ENCODE assay signal across 16 cellular contexts in the genomic region with DNA sequence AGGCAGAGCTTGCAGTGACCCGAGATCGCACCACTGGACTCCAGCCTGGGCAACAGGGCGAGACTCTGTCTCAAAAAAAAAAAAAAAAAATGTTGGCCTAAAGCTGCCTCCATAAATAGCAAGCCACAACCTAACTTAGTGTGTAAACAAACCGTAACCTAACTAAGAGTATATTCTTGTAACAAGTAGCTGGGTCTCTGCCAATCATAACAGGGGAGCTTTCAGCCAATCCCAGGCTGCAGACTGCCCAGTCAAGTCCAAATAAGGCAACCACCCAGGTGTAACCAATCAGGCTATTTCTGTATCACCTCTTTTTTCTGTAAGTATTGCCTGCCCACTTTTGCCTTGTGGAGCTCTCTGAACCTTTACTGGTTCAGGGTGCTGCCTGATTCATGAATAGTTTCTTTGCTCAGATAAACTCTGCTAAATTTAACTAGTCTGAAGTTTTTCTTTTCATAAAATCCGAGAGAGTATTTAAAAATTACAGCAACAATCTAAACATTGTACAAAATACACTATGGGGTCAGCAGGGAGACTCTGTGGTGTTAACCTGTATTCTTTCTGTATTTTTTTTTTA. TPM values are rescaled to one million over a fixed set of nuclear protein-coding genes. Genes with fewer than 3 reads are reported as not detected.
A peak's percentile ranks its signal among the peaks of the same experiment; 100 is the strongest.
DNase-seq lines count a peak whose midpoint lies in the region; ATAC-seq, FAIRE-seq and TF ChIP-seq lines count a peak whose summit lies in the region.
"Had no signal": no experiment of that assay in that cellular context is flagged by ENCODE, and none has a peak within 500 bp of the region (broad histone marks: within the 10 kb centered on the region; RNA-seq: fewer than 3 reads in every experiment).

No MANE protein-coding gene starts in this region.

- no peaks in the 10 kb centered on the region for H3K9me2 ChIP-seq in GM23338 (ENCODE audit: insufficient read depth)

- no peak for FAIRE-seq in bronchial epithelial cell (lab: Jason Lieb, UNC)

- H3K79me2 ChIP-seq in GM23338 (replicated peaks; ENCODE audit: insufficient read depth) = no peaks in the 10 kb centered on the region

- intact Hi-C loops in heart left ventricle (cut with DNase I) = loop anchor here in 3 of 10 donors (2.0 to 10.0 kb wide), 3 partner anchors 33 to 383 kb away; no protein-coding TSS in a partner anchor

- no peak overlapping the region for H2AFZ ChIP-seq in GM23338

- H3K4me1 Mint-ChIP-seq in GM23338 = no peaks in the 10 kb centered on the region

- ATAC-seq in GM23338 (no peak), GM19023 (IDR thresholded peaks at IDR 0.05; ENCODE audit: unreplicated experiment) (no peak), gastroesophageal sphincter (no peak), heart left ventricle (no peak)

- H4K20me1 ChIP-seq in GM23338 (replicated peaks; ENCODE audit: insufficient read depth) = no peaks in the 10 kb centered on the region

- no peaks in the 10 kb centered on the region for H3F3A ChIP-seq in GM23338 (replicated peaks; ENCODE audit: low read depth)

- TF ChIP-seq POLR2A in gastroesophageal sphincter (IDR thresholded peaks at IDR 0.05) (no peak), heart left ventricle (IDR thresholded peaks at IDR 0.05) (no peak)

- peaks cover 22% of the 10 kb centered on the region for H3K27me3 Mint-ChIP-seq in GM23338 (ENCODE audit: insufficient read depth, low read depth, poor library complexity)
- H3K27me3 Mint-ChIP-seq: activated naive CD8-positive, alpha-beta T cell treated with anti-CD3 and anti-CD28 coated beads for 36 hours; CD4-positive, alpha-beta memory T cell had no signal

- no peaks in the 10 kb centered on the region for H3K36me3 ChIP-seq in GM23338 (ENCODE audit: insufficient read depth)
- no peaks in the 10 kb centered on the region for H3K36me3 ChIP-seq in bronchial epithelial cell (ENCODE audit: control insufficient read depth, insufficient read depth, low read length)
- H3K36me3 ChIP-seq in neutrophil = peaks cover 6% of the 10 kb centered on the region
- H3K36me3 ChIP-seq in gastroesophageal sphincter = no peaks in the 10 kb centered on the region
- no peaks in the 10 kb centered on the region for H3K36me3 ChIP-seq in heart left ventricle
- H3K36me3 ChIP-seq: stomach had no signal

- no peak overlapping the region for H3K4me2 ChIP-seq in GM23338

- WGBS in gastroesophageal sphincter (ENCODE audit: low coverage in 1 of 2), 2 donors = 75 to 83% methylated on average over 3 to 5 of the region's 5 CpGs
- WGBS in heart left ventricle, 4 donors = 55 to 73% (median 62%) methylated on average over 5 of the region's 5 CpGs

- H3K4me3 Mint-ChIP-seq in GM23338 = no peak overlapping the region
- H3K4me3 Mint-ChIP-seq: activated naive CD8-positive, alpha-beta T cell treated with anti-CD3 and anti-CD28 coated beads for 36 hours; CD4-positive, alpha-beta memory T cell; memory B cell; T-helper 1 cell treated with Interleukin-12 subunit alpha and Interleukin-12 subunit beta and Interleukin-4 antibody, amounts not matched to agents 30 μg/mL and 1 μg/mL, for 36 hours had no signal

- H3K9me3 ChIP-seq in neutrophil = no peaks in the 10 kb centered on the region
- no peaks in the 10 kb centered on the region for H3K9me3 ChIP-seq in gastroesophageal sphincter
- H3K9me3 ChIP-seq in heart left ventricle = peaks cover 0 to 3% (median 0%) of the 10 kb centered on the region in 12 donors
- H3K9me3 ChIP-seq: stomach had no signal

- no peak overlapping the region for H3K4me3 ChIP-seq in GM23338
- H3K4me3 ChIP-seq in bronchial epithelial cell (ENCODE audit: low read depth, low read length) = no peak overlapping the region
- no peak overlapping the region for H3K4me3 ChIP-seq in neutrophil (ENCODE audit: low read depth in 1 of 2, low read length in 1 of 2)
- no peak overlapping the region for H3K4me3 ChIP-seq in gastroesophageal sphincter
- no peak overlapping the region for H3K4me3 ChIP-seq in heart left ventricle
- H3K4me3 ChIP-seq: stomach had no signal

- H3K27me3 ChIP-seq in GM23338 (ENCODE audit: insufficient read depth) (peaks cover 29% of the 10 kb centered on the region), bronchial epithelial cell (ENCODE audit: control insufficient read depth, insufficient read depth, low read length) (no peaks in the 10 kb centered on the region), neutrophil (no peaks in the 10 kb centered on the region), gastroesophageal sphincter (no peaks in the 10 kb centered on the region), heart left ventricle (no peaks in the 10 kb centered on the region)
- H3K27me3 ChIP-seq: stomach had no signal

- TF ChIP-seq EP300 in gastroesophageal sphincter (IDR thresholded peaks at IDR 0.05) = no peak

- H3K4me1 ChIP-seq in GM23338 (ENCODE audit: insufficient read depth) (no peaks in the 10 kb centered on the region), neutrophil (ENCODE audit: control insufficient read depth in 1 of 2, insufficient read depth in 1 of 2, low read depth in 1 of 2, low read length in 1 of 2) (peaks cover 46 to 66% of the 10 kb centered on the region in 2 experiments), gastroesophageal sphincter (peaks cover 0 to 26% (median 2%) of the 10 kb centered on the region in 3 donors), heart left ventricle (peaks cover 0 to 50% (median 10%) of the 10 kb centered on the region in 12 donors)

- H3K36me3 Mint-ChIP-seq in GM23338 (ENCODE audit: low read depth) = no peaks in the 10 kb centered on the region
- H3K36me3 Mint-ChIP-seq: memory B cell had no signal

- no peaks in the 10 kb centered on the region for H3K9me3 Mint-ChIP-seq in GM23338
- H3K9me3 Mint-ChIP-seq: activated naive CD8-positive, alpha-beta T cell treated with anti-CD3 and anti-CD28 coated beads for 36 hours; CD4-positive, alpha-beta memory T cell; T-helper 1 cell treated with Interleukin-12 subunit alpha and Interleukin-12 subunit beta and Interleukin-4 antibody, amounts not matched to agents 30 μg/mL and 1 μg/mL, for 36 hours had no signal

- H3K27ac Mint-ChIP-seq in GM23338 = no peak overlapping the region
- H3K27ac Mint-ChIP-seq: activated naive CD8-positive, alpha-beta T cell treated with anti-CD3 and anti-CD28 coated beads for 36 hours; CD4-positive, alpha-beta memory T cell; memory B cell; T-helper 1 cell treated with Interleukin-12 subunit alpha and Interleukin-12 subunit beta and Interleukin-4 antibody, amounts not matched to agents 30 μg/mL and 1 μg/mL, for 36 hours had no signal

- no peak overlapping the region for H3K27ac ChIP-seq in GM23338 (ENCODE audit: low read depth)
- peak overlapping the region; percentile 38 for H3K27ac ChIP-seq in neutrophil
- H3K27ac ChIP-seq in gastroesophageal sphincter = no peak overlapping the region
- no peak overlapping the region for H3K27ac ChIP-seq in heart left ventricle
- H3K27ac ChIP-seq: stomach had no signal

- DNase-seq in GM23338 (ENCODE audit: low spot score) (peak; percentile 16), NCI-H146 (lab: John Stamatoyannopoulos, UW) (peak; percentile 22), bronchial epithelial cell (ENCODE audit: low read depth) (peak; percentile 26), CD1c-positive myeloid dendritic cell (ENCODE audit: extremely low spot score) (no peak), heart left ventricle (no peak)
- DNase-seq: activated CD4-positive, alpha-beta T cell treated with anti-CD3 and anti-CD28 coated beads, Interleukin-2, amount 50 U/mL, for 48 hours; activated naive CD8-positive, alpha-beta T cell treated with anti-CD3 and anti-CD28 coated beads for 36 hours; CD4-positive, alpha-beta memory T cell; NCI-H1048; NK-92 treated with Interleukin-12 subunit alpha and Interleukin-12 subunit beta, amount 100 ng/mL, for 24 hours; stomach had no signal

- no peak for TF ChIP-seq CTCF in GM23338 (conservative IDR thresholded peaks at IDR 0.05; ENCODE audit: low read depth in 2 of 2)
- TF ChIP-seq CTCF in bronchial epithelial cell (IDR thresholded peaks at IDR 0.05; ENCODE audit: insufficient read depth, low read length, severe bottlenecking) = no peak
- TF ChIP-seq CTCF in neutrophil (IDR thresholded peaks at IDR 0.05) = no peak
- TF ChIP-seq CTCF in gastroesophageal sphincter (IDR thresholded peaks at IDR 0.05) = no peak
- TF ChIP-seq CTCF in heart left ventricle (IDR thresholded peaks at IDR 0.05) = no peak

RNA-seq across cellular contexts. Expression of a gene that starts 4.5 kb away (rescaled TPM):
- 1.3 and 2.6 TPM in 2 replicates for total RNA-seq in GM23338 (2014; rRNA removed; shearing (Covaris generic))
- 1.1 and 1.4 TPM in 2 replicates for polyA plus RNA-seq in GM23338 (2016; fragmentation: Nextera tagmentation; extraction: Ambion mirVana)
- 6.0 and 6.6 TPM in 2 replicates for total RNA-seq in bronchial epithelial cell
- 10 to 100 TPM in 1 of 4 donors, 1 to 10 TPM in 3; 6.5 to 10.7 (median 8.7) TPM for total RNA-seq in gastroesophageal sphincter
- total RNA-seq in heart left ventricle = 10 to 100 TPM in 1 of 9 donors, 1 to 10 TPM in 8; 1.2 to 15.0 (median 2.9) TPM
- 1 to 10 TPM in 1 of 2 donors, under 1 TPM in 1; 0.65 to 1.6 TPM for polyA plus RNA-seq in heart left ventricle

RNA-seq across cellular contexts. Expression of a gene that starts 30.6 kb away (rescaled TPM):
- total RNA-seq in GM23338 (2014; rRNA removed; shearing (Covaris generic)) = 718 and 822 TPM in 2 replicates
- 317 and 353 TPM in 2 replicates for polyA plus RNA-seq in GM23338 (2016; fragmentation: Nextera tagmentation; extraction: Ambion mirVana)
- total RNA-seq in bronchial epithelial cell = 506 and 666 TPM in 2 replicates
- 100 to 1,000 TPM; 461 to 688 (median 605) TPM for total RNA-seq in gastroesophageal sphincter
- 1,000 to 10,000 TPM; 1,078 to 3,149 (median 1,758) TPM for total RNA-seq in heart left ventricle
- 1,000 to 10,000 TPM in 1 of 2 donors, 100 to 1,000 TPM in 1; 926 to 1,050 TPM for polyA plus RNA-seq in heart left ventricle

RNA-seq across cellular contexts. Expression of a gene that starts 36.7 kb away (rescaled TPM):
- total RNA-seq in GM23338 (2014; rRNA removed; shearing (Covaris generic)) = 83.0 and 163 TPM in 2 replicates
- polyA plus RNA-seq in GM23338 (2016; fragmentation: Nextera tagmentation; extraction: Ambion mirVana) (200 and 216 TPM in 2 replicates), heart left ventricle (10 to 100 TPM; 13.0 to 18.6 TPM)
- total RNA-seq in bronchial epithelial cell (12.7 and 18.7 TPM in 2 replicates), gastroesophageal sphincter (10 to 100 TPM; 16.2 to 36.0 (median 33.6) TPM), heart left ventricle (10 to 100 TPM in 4 of 9 donors, 1 to 10 TPM in 5; 6.7 to 15.1 (median 9.5) TPM)

Comparison
In these comparisons a context has a peak if more than half of its experiments do, and no peak if none do; other contexts are left out.
1. DNase-seq: peak in GM23338 (single experiment), NCI-H146 (single experiment) and bronchial epithelial cell (single experiment); none in CD1c-positive myeloid dendritic cell (single experiment) and heart left ventricle (0 of 5).